Comparison of ENCODE assay signal across 9 cellular contexts in the genomic region with DNA sequence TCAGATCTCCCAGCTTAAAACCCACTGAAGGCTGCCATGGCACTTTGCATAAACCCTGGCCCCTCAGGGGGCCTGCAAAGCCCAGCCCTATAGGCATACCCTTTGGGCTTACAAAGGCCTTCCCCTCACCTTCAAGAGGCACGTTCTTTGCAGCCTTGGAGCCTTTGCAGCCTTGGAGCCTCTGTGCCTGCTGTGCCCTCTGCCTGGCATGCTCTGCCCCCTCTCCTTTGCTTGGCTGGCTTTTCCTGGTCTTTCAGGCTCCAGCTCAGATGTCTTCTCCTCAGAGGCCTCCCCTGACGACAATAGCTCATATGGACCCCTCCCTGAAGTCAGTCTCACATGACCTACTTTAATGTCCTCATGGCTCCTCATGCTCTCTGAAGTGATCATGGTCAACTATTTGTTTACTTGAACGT.
DNase-seq lines count a peak whose midpoint lies in the region.
"Had no signal": no experiment of that assay in that cellular context is flagged by ENCODE, and none has a peak within 500 bp of the region (broad histone marks: within the 10 kb centered on the region; RNA-seq: fewer than 3 reads in every experiment).

No MANE protein-coding gene starts in this region.

- peaks cover 16% of the 10 kb centered on the region for H3K4me1 ChIP-seq in SJCRH30
- H3K4me1 ChIP-seq in iPS-20b (ENCODE audit: insufficient read depth, low read length), result peaks cover 32% of the 10 kb centered on the region

- peak overlapping the region; percentile 75; the same call in 1 of the 2 replicates for H3K9ac ChIP-seq in iPS-20b (ENCODE audit: low read depth, low read length)

- peak overlapping the region; percentile 89 for H3K27ac ChIP-seq in SJCRH30
- peak overlapping the region; percentile 2 for H3K27ac ChIP-seq in iPS-20b (ENCODE audit: low read length)
- H3K27ac ChIP-seq in substantia nigra (ENCODE audit: low read depth, low read length, poor library complexity, severe bottlenecking), result peak overlapping the region; percentile 77

- H3K4me3 ChIP-seq in H7 (ENCODE audit: insufficient read depth, low read depth, low read length), result no peak overlapping the region
- H3K4me3 ChIP-seq in SJCRH30, result peak overlapping the region; percentile 66; the same call in 1 of the 2 replicates
- H3K4me3 ChIP-seq in iPS-20b (ENCODE audit: low read length), result peak overlapping the region; percentile 58

- no peaks in the 10 kb centered on the region for H3K36me3 ChIP-seq in H7 (replicated peaks; ENCODE audit: control insufficient read depth, insufficient read depth, low read length)
- no peaks in the 10 kb centered on the region for H3K36me3 ChIP-seq in SJCRH30
- H3K36me3 ChIP-seq in iPS-20b (ENCODE audit: insufficient read depth, low read depth, low read length), result no peaks in the 10 kb centered on the region

- DNase-seq in H7 (peak; percentile 67), SJCRH30 (no peak), substantia nigra (lab: John Stamatoyannopoulos, UW) (no peak), GM19238 (ENCODE audit: insufficient read length, low spot score) (no peak), UCSD-AML1 (lab: John Stamatoyannopoulos, UW; ENCODE audit: unreplicated experiment) (no peak), anterior cingulate cortex (lab: John Stamatoyannopoulos, UW) (no peak)
- DNase-seq: activated CD4-positive, alpha-beta T cell treated with anti-CD3 and anti-CD28 coated beads, Interleukin-2, amount 50 U/mL, for 1 hour; small intestine had no signal

- no peaks in the 10 kb centered on the region for H3K9me3 ChIP-seq in SJCRH30 (replicated peaks)
- no peaks in the 10 kb centered on the region for H3K9me3 ChIP-seq in iPS-20b (ENCODE audit: insufficient read depth, low read depth, low read length)

- H3K27me3 ChIP-seq in H7 (ENCODE audit: control insufficient read depth, insufficient read depth, low read length) (peaks cover 7% of the 10 kb centered on the region; the same call in 1 of the 2 replicates), SJCRH30 (no peaks in the 10 kb centered on the region), iPS-20b (ENCODE audit: insufficient read depth, low read length) (peaks cover 28% of the 10 kb centered on the region)

Comparison
In these comparisons a context has a peak if more than half of its experiments do, and no peak if none do; other contexts are left out.
1. H3K27ac ChIP-seq: peak in every context shown above with its lines; median percentile 89 in SJCRH30; 77 in substantia nigra; 2 in iPS-20b.